ENCODE assay signal across 8 cellular contexts in the genomic region with DNA sequence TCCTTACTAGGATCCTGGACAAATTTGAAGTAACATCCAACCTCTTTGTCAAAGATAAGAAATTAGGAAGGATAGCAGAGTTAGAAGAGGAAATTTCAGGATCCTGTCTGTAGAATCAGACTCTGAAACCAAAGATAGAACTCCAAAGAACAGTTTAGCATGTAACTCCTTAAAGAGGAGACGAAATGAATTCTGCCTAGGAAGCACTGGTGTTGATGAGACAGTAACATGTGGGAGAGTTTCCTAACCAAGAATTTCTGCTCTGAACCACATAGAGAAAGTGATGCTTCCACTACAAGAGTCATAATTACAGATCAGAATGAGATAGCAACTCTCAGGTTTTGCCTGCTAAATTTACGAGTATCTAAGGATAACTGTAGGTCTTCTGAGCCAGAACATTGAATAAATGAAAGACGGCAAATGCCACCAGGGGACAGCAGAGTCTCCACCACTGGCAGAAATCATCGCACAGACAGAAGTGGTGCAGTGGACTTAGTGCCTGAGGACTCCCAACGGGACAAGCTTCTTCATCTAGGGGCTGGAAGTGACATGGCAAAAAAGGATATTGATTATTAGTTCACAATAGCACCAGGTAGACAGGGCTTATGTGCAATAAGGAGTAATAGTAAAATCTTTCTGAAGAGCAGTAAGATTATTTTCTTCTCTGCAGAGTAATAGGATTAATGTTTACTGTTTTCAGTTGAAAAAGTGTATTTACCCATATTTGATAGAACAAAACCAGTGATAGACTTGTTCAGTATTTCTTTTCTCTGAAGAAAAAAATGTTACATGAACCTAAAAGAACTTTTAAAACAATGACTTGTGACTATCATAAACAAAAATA. TPM values are rescaled to one million over a fixed set of nuclear protein-coding genes. Genes with fewer than 3 reads are reported as not detected.
DNase-seq lines count a peak whose midpoint lies in the region; ATAC-seq and TF ChIP-seq lines count a peak whose summit lies in the region.

No MANE protein-coding gene starts in this region.

- H3K79me2 ChIP-seq in OCI-LY3 (ENCODE audit: low read length) = no peaks in the 10 kb centered on the region

- H3K4me3 ChIP-seq in OCI-LY3 (ENCODE audit: low read length) = no peak overlapping the region
- H3K4me3 ChIP-seq in fibroblast of the aortic adventitia (ENCODE audit: low read depth, low read length) = no peak overlapping the region

- peaks cover 61% of the 10 kb centered on the region for H3K27me3 ChIP-seq in OCI-LY3 (ENCODE audit: low read depth, low read length)

- H3K4me1 ChIP-seq in OCI-LY3 (ENCODE audit: low read length) = no peaks in the 10 kb centered on the region

- peak; percentile 95 for TF ChIP-seq CTCF in OCI-LY3 (IDR thresholded peaks at IDR 0.05; ENCODE audit: low read depth, low read length)
- TF ChIP-seq CTCF in fibroblast of the aortic adventitia (IDR thresholded peaks at IDR 0.05; ENCODE audit: insufficient read depth, low read length) = peak; percentile 94

- no peaks in the 10 kb centered on the region for H3K9me3 ChIP-seq in OCI-LY3 (ENCODE audit: insufficient read depth, low read length)

- DNase-seq in Caki2 (ENCODE audit: low read depth) (peak; percentile 59), fibroblast of the aortic adventitia (ENCODE audit: low read depth) (peak; percentile 80), nucleus accumbens (lab: John Stamatoyannopoulos, UW) (peak in 50 of 56 donors; percentile 0 to 80 (median 42))
- DNase-seq in activated T-cell treated with anti-CD3 and anti-CD28 coated beads, Interleukin-2, amount 50 U/mL, for 48 hours = peak; percentile 58 to 66

- H3K9ac ChIP-seq in OCI-LY3 (ENCODE audit: low read length) = no peak overlapping the region

- no peak overlapping the region for H2AFZ ChIP-seq in OCI-LY3 (ENCODE audit: low read depth, low read length)

- peak overlapping the region; percentile 7; the same call in 1 of the 2 replicates for H3K4me2 ChIP-seq in OCI-LY3 (ENCODE audit: low read length)

- H3K36me3 ChIP-seq in OCI-LY3 (replicated peaks; ENCODE audit: low read depth, low read length) = no peaks in the 10 kb centered on the region

- ATAC-seq in GM19372 (IDR thresholded peaks at IDR 0.05; ENCODE audit: low read depth, unreplicated experiment) (peak; percentile 91), HG03521 (IDR thresholded peaks at IDR 0.05; ENCODE audit: unreplicated experiment) (peak; percentile 65), HG03135 (IDR thresholded peaks at IDR 0.05; ENCODE audit: unreplicated experiment) (no peak)

- H3K27ac ChIP-seq in OCI-LY3 (ENCODE audit: low read length) = no peak overlapping the region

- in situ Hi-C loops in Caki2 (cut with HindIII; ENCODE audit: low pct_unique_long_range_greater_than_20kb, low sequenced_read_pairs) = no loop called here

- H4K20me1 ChIP-seq in OCI-LY3 (ENCODE audit: insufficient read depth, low read length) = no peaks in the 10 kb centered on the region

RNA-seq across cellular contexts. Expression of gene PPID, which starts 6.7 kb away (rescaled TPM):
- total RNA-seq in Caki2 (2014; rRNA removed; shearing (Covaris generic); ENCODE audit: low replicate concordance) = 2.7 and 6.7 TPM in 2 replicates
- total RNA-seq in fibroblast of the aortic adventitia (ENCODE audit: low replicate concordance) = 23.6 and 45.1 TPM in 2 replicates

RNA-seq across cellular contexts. Expression of gene FNIP2, which starts 38.9 kb away (rescaled TPM):
- 20.9 and 43.5 TPM in 2 replicates for total RNA-seq in Caki2 (2014; rRNA removed; shearing (Covaris generic); ENCODE audit: low replicate concordance)
- 21.2 and 34.3 TPM in 2 replicates for total RNA-seq in fibroblast of the aortic adventitia (ENCODE audit: low replicate concordance)

RNA-seq across cellular contexts. Expression of gene ETFDH, which starts 57.8 kb away (rescaled TPM):
- 1.8 and 6.3 TPM in 2 replicates for total RNA-seq in Caki2 (2014; rRNA removed; shearing (Covaris generic); ENCODE audit: low replicate concordance)
- 20.9 and 42.3 TPM in 2 replicates for total RNA-seq in fibroblast of the aortic adventitia (ENCODE audit: low replicate concordance)

RNA-seq across cellular contexts. Expression of gene C4orf46, which starts 58.3 kb away (rescaled TPM):
- 7.7 and 16.4 TPM in 2 replicates for total RNA-seq in Caki2 (2014; rRNA removed; shearing (Covaris generic); ENCODE audit: low replicate concordance)
- 4.3 and 63.4 TPM in 2 replicates for total RNA-seq in fibroblast of the aortic adventitia (ENCODE audit: low replicate concordance)
